23 cellular contexts compared by ENCODE assay signal in genomic region chr1:34847094-34847493, GRCh38. TPM values are rescaled to one million over a fixed set of nuclear protein-coding genes. Genes with fewer than 3 reads are reported as not detected.
"Had no signal": no experiment of that assay in that cellular context is flagged by ENCODE, and none has a peak within 500 bp of the region (broad histone marks: within the 10 kb centered on the region; RNA-seq: fewer than 3 reads in every experiment).

No MANE protein-coding gene starts in this region.

- DNase-seq: activated CD4-positive, alpha-beta T cell treated with anti-CD3 and anti-CD28 coated beads for 1 hour; activated CD8-positive, alpha-beta memory T cell treated with anti-CD3 and anti-CD28 coated beads for 24 hours; activated CD8-positive, alpha-beta memory T cell treated with anti-CD3 and anti-CD28 coated beads, Interleukin-2, amount 50 U/mL, for 48 hours; activated gamma-delta T cell; activated T-cell treated with anti-CD3 and anti-CD28 coated beads, Interleukin-2, amount 50 U/mL, for 72 hours; cerebellar nuclear complex; cortex of kidney; effector CD4-positive, alpha-beta T cell; occipital lobe; small intestine; stimulated activated CD4-positive, alpha-beta T cell treated with anti-CD3 and anti-CD28 coated beads, Interleukin-15, amount 100 ng/mL, for 24 hours; stimulated activated CD4-positive, alpha-beta T cell treated with anti-CD3 and anti-CD28 coated beads, Interleukin-4, amount 100 ng/mL, for 1 hour; T1000 had no signal

- H3K27me3 ChIP-seq: esophagus muscularis mucosa, gastroesophageal sphincter had no signal

- ATAC-seq: activated T-cell treated with anti-CD3 and anti-CD28 coated beads, Interleukin-2, amount 50 U/mL, for 72 hours; gastroesophageal sphincter; natural killer cell treated with Interleukin-12 subunit alpha and Interleukin-12 subunit beta and Interleukin-15 and Interleukin-18, amount 100 ng/mL, for 72 hours; right cardiac atrium had no signal

- H3K4me3 Mint-ChIP-seq: activated naive CD4-positive, alpha-beta T cell treated with anti-CD3 and anti-CD28 coated beads, Interleukin-2, amount 50 U/mL, for 24 hours; activated T-cell treated with anti-CD3 and anti-CD28 coated beads, Interleukin-2, amount 50 U/mL, for 72 hours; mesothelial cell of epicardium; natural killer cell treated with Interleukin-12 subunit alpha and Interleukin-12 subunit beta and Interleukin-15 and Interleukin-18, amount 100 ng/mL, for 72 hours had no signal

- H3K36me3 ChIP-seq: prostate gland, WERI-Rb-1 had no signal

- H3K27me3 Mint-ChIP-seq: activated naive CD4-positive, alpha-beta T cell treated with anti-CD3 and anti-CD28 coated beads, Interleukin-2, amount 50 U/mL, for 24 hours; natural killer cell treated with Interleukin-12 subunit alpha and Interleukin-12 subunit beta and Interleukin-15 and Interleukin-18, amount 100 ng/mL, for 72 hours had no signal

- H3K9me3 Mint-ChIP-seq: activated naive CD4-positive, alpha-beta T cell treated with anti-CD3 and anti-CD28 coated beads, Interleukin-2, amount 50 U/mL, for 24 hours; activated T-cell treated with anti-CD3 and anti-CD28 coated beads, Interleukin-2, amount 50 U/mL, for 72 hours; mesothelial cell of epicardium; natural killer cell treated with Interleukin-12 subunit alpha and Interleukin-12 subunit beta and Interleukin-15 and Interleukin-18, amount 100 ng/mL, for 72 hours had no signal

- H3K27ac ChIP-seq: esophagus muscularis mucosa, prostate gland, WERI-Rb-1 had no signal

- H3K27ac Mint-ChIP-seq: activated naive CD4-positive, alpha-beta T cell treated with anti-CD3 and anti-CD28 coated beads, Interleukin-2, amount 50 U/mL, for 24 hours; activated T-cell treated with anti-CD3 and anti-CD28 coated beads, Interleukin-2, amount 50 U/mL, for 72 hours; mesothelial cell of epicardium had no signal

- H3K9me3 ChIP-seq: esophagus muscularis mucosa, gastroesophageal sphincter, prostate gland had no signal

- H3K4me3 ChIP-seq: esophagus muscularis mucosa, gastroesophageal sphincter, lung, prostate gland had no signal

RNA-seq across cellular contexts. Expression of gene GJA4, which starts 54.3 kb away (rescaled TPM):
- total RNA-seq: bronchial epithelial cell, mesothelial cell of epicardium had no signal
